1 cellular context compared by ENCODE assay signal in genomic region chr15:36506733-36507356, GRCh38.
A peak's percentile ranks its signal among the peaks of the same experiment; 100 is the strongest.
TF ChIP-seq lines count a peak whose summit lies in the region.

No MANE protein-coding gene starts in this region.

TF ChIP-seq in HepG2, 621 proteins besides CTCF, POLR2A, EP300 and RAD21 (continued from another document and continues in another):
- TF ChIP-seq ZNF318 (CRISPR knock-in tag; IDR thresholded peaks at IDR 0.05) (no peak), NR2F2 (IDR thresholded peaks at IDR 0.05; ENCODE audit: borderline replicate concordance, low read depth) (peak; percentile 99), ZBTB21 (CRISPR knock-in tag; IDR thresholded peaks at IDR 0.05) (no peak), ONECUT2 (CRISPR knock-in tag; IDR thresholded peaks at IDR 0.05) (peak; percentile 68; the same call in 1 of the 2 replicates), ZNF12 (CRISPR knock-in tag; IDR thresholded peaks at IDR 0.05) (0 out of 2 replicates have a peak, but pooled peaks have one; percentile 58), PATZ1 (CRISPR knock-in tag; IDR thresholded peaks at IDR 0.05) (0 out of 2 replicates have a peak, but pooled peaks have one; percentile 35), ZC3H4 (CRISPR knock-in tag; IDR thresholded peaks at IDR 0.05; ENCODE audit: borderline replicate concordance) (no peak), ZNF710 (CRISPR knock-in tag; IDR thresholded peaks at IDR 0.05; ENCODE audit: borderline replicate concordance) (peak; percentile 52; the same call in 1 of the 2 replicates), RFXANK (CRISPR knock-in tag; IDR thresholded peaks at IDR 0.05) (no peak), SIN3A (IDR thresholded peaks at IDR 0.05; ENCODE audit: borderline replicate concordance, low read depth, low read length) (no peak), MLX (CRISPR knock-in tag; IDR thresholded peaks at IDR 0.05) (peak; percentile 84; the same call in 1 of the 2 replicates), ZBTB20 (CRISPR knock-in tag; IDR thresholded peaks at IDR 0.05; ENCODE audit: borderline replicate concordance, low read depth) (peak; percentile 95; the same call in 1 of the 2 replicates), KDM3A (CRISPR knock-in tag; IDR thresholded peaks at IDR 0.05; ENCODE audit: low read depth) (peak; percentile 92), ZNF619 (CRISPR knock-in tag; IDR thresholded peaks at IDR 0.05) (no peak), NFKBIZ (CRISPR knock-in tag; IDR thresholded peaks at IDR 0.05) (peak; percentile 81; the same call in 1 of the 2 replicates), ZBTB4 (CRISPR knock-in tag; IDR thresholded peaks at IDR 0.05; ENCODE audit: borderline replicate concordance) (no peak), GPN1 (CRISPR knock-in tag; IDR thresholded peaks at IDR 0.05; ENCODE audit: borderline replicate concordance) (no peak), ZNF784 (CRISPR knock-in tag; IDR thresholded peaks at IDR 0.05; ENCODE audit: borderline replicate concordance) (no peak), ZNF816 (CRISPR knock-in tag; IDR thresholded peaks at IDR 0.05; ENCODE audit: borderline replicate concordance) (peak; percentile 79; the same call in 1 of the 2 replicates), NFE2L2 (IDR thresholded peaks at IDR 0.05; ENCODE audit: low read length) (no peak), HOXA3 (CRISPR knock-in tag; IDR thresholded peaks at IDR 0.05) (no peak), GATA4 (IDR thresholded peaks at IDR 0.05; ENCODE audit: borderline replicate concordance, low read depth) (peak; percentile 97), BRCA1 (CRISPR knock-in tag; IDR thresholded peaks at IDR 0.05) (no peak), TMF1 (CRISPR knock-in tag; IDR thresholded peaks at IDR 0.05; ENCODE audit: low read depth) (0 out of 2 replicates have a peak, but pooled peaks have one; percentile 44), ZNF740 (CRISPR knock-in tag; IDR thresholded peaks at IDR 0.05) (no peak), AHR (CRISPR knock-in tag; IDR thresholded peaks at IDR 0.05) (no peak), ZFYVE20 (CRISPR knock-in tag; IDR thresholded peaks at IDR 0.05; ENCODE audit: borderline replicate concordance, low read depth) (no peak), TBL1XR1 (IDR thresholded peaks at IDR 0.05; ENCODE audit: borderline replicate concordance, low read length, partially characterized antibody) (peak; percentile 70), SALL1 (CRISPR knock-in tag; IDR thresholded peaks at IDR 0.05) (peak; percentile 77; the same call in 1 of the 2 replicates), ZNF468 (CRISPR knock-in tag; IDR thresholded peaks at IDR 0.05) (no peak), NR2F6 (IDR thresholded peaks at IDR 0.05) (peak; percentile 99), NR2F6 (CRISPR knock-in tag; IDR thresholded peaks at IDR 0.05) (peak; percentile 94), SNRNP70 (IDR thresholded peaks at IDR 0.05; ENCODE audit: low read depth, low read length) (no peak), SIN3B (IDR thresholded peaks at IDR 0.05; ENCODE audit: low read length) (no peak), ZKSCAN8 (CRISPR knock-in tag; IDR thresholded peaks at IDR 0.05; ENCODE audit: borderline replicate concordance) (peak; percentile 84), ZNF138 (CRISPR knock-in tag; IDR thresholded peaks at IDR 0.05; ENCODE audit: low read depth) (no peak), SP1 (IDR thresholded peaks at IDR 0.05) (no peak), SP1 (CRISPR knock-in tag; IDR thresholded peaks at IDR 0.05) (no peak), ZBTB44 (CRISPR knock-in tag; IDR thresholded peaks at IDR 0.05) (no peak), NONO (IDR thresholded peaks at IDR 0.05) (no peak), NONO (CRISPR knock-in tag; conservative IDR thresholded peaks at IDR 0.05) (no peak), BHLHE40 (IDR thresholded peaks at IDR 0.05; ENCODE audit: low read length) (peak; percentile 92), SOX6 (IDR thresholded peaks at IDR 0.05) (no peak), SOX6 (CRISPR knock-in tag; IDR thresholded peaks at IDR 0.05) (peak; percentile 100), FOXJ3 (CRISPR knock-in tag; IDR thresholded peaks at IDR 0.05; ENCODE audit: borderline replicate concordance) (peak; percentile 95), SUZ12 (IDR thresholded peaks at IDR 0.05; ENCODE audit: low read depth, low read length) (no peak)
